Comparison of ENCODE assay signal across 8 cellular contexts in the genomic region with DNA sequence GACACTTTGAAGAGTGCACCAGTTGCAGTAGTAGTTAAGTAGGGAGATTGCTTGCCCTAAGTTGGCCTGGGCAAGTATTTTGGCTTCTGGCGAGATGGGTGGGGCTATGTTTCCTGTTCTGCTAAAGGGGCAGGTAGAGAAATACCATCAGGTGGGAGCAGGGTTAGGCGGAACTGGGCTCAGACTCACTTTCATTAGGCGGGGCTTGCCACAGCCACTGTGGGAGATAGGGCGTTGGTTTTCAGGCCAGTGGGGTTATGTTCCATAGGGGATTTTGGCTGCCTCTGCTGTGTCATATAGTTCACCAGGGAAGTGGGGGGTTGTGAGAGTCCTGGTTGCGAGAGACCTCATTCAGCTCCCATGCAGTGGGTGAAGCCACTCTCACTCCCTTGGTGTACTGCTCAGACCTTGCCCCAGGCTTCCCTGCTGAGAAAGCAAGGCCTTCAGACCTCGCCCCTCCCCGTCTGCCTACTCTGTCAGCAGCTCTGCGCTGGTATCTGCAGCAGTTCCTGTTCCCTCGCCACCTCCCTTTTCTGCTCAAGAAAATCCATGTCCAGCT. TPM values are rescaled to one million over a fixed set of nuclear protein-coding genes. Genes with fewer than 3 reads are reported as not detected.
A peak's percentile ranks its signal among the peaks of the same experiment; 100 is the strongest.
DNase-seq lines count a peak whose midpoint lies in the region; ATAC-seq and TF ChIP-seq lines count a peak whose summit lies in the region.

No MANE protein-coding gene starts in this region.

- TF ChIP-seq CTCF in upper lobe of left lung (IDR thresholded peaks at IDR 0.05) = no peak

- no peak overlapping the region for H3K23ac ChIP-seq in mesenchymal stem cell (ENCODE audit: low read length in 2 of 2)

- no peaks in the 10 kb centered on the region for H3K27me3 ChIP-seq in mesenchymal stem cell (ENCODE audit: control insufficient read depth in 1 of 2, insufficient read depth in 1 of 2, low read length in 2 of 2)
- no peaks in the 10 kb centered on the region for H3K27me3 ChIP-seq in upper lobe of left lung

- no peak overlapping the region for H3K14ac ChIP-seq in mesenchymal stem cell (ENCODE audit: low read length in 2 of 2)

- no peak for TF ChIP-seq POLR2A in upper lobe of left lung (IDR thresholded peaks at IDR 0.05)

- H3K36me3 Mint-ChIP-seq in IgD-negative memory B cell = peaks cover 22% of the 10 kb centered on the region

- peaks cover 15% of the 10 kb centered on the region for H3K79me1 ChIP-seq in mesenchymal stem cell (replicated peaks; ENCODE audit: low read length, poor library complexity, severe bottlenecking)

- H2BK12ac ChIP-seq in mesenchymal stem cell (ENCODE audit: low read length in 2 of 2) = no peak overlapping the region

- no peaks in the 10 kb centered on the region for H3K27me3 Mint-ChIP-seq in IgD-negative memory B cell

- H3K9ac ChIP-seq in mesenchymal stem cell (ENCODE audit: low read length) = no peak overlapping the region

- no peak overlapping the region for H2AK5ac ChIP-seq in mesenchymal stem cell (ENCODE audit: low read length, severe bottlenecking)

- H3K18ac ChIP-seq in mesenchymal stem cell (ENCODE audit: low read depth in 1 of 2, low read length in 2 of 2) = no peak overlapping the region

- no peak for TF ChIP-seq EP300 in upper lobe of left lung (IDR thresholded peaks at IDR 0.05)

- ATAC-seq in GM21423 (IDR thresholded peaks at IDR 0.05; ENCODE audit: unreplicated experiment) = peak; percentile 93
- ATAC-seq in upper lobe of left lung (ENCODE audit: low FRiP score in 2 of 2) = peak; percentile 65 to 72

- no peak overlapping the region for H2BK120ac ChIP-seq in mesenchymal stem cell (ENCODE audit: low read depth, low read length)

- no peak overlapping the region for H3K4me2 ChIP-seq in mesenchymal stem cell (ENCODE audit: low read length, poor library complexity, severe bottlenecking)

- peak overlapping the region in 3 of 4 donors; percentile 57 to 87 (median 81) for H3K4me3 Mint-ChIP-seq in IgD-negative memory B cell

- H3K9me3 ChIP-seq in mesenchymal stem cell (ENCODE audit: control insufficient read depth, low read length) = peaks cover 20% of the 10 kb centered on the region
- peaks cover 0 to 10% (median 8%) of the 10 kb centered on the region in 4 donors for H3K9me3 ChIP-seq in upper lobe of left lung

- no peak overlapping the region for H4K8ac ChIP-seq in mesenchymal stem cell (ENCODE audit: low read length)

- peaks cover 2 to 5% (median 5%) of the 10 kb centered on the region in 3 donors for H3K9me3 Mint-ChIP-seq in IgD-negative memory B cell

- 79% methylated on average over 9 of the region's 9 CpGs for WGBS in mesenchymal stem cell
- WGBS in upper lobe of left lung, 2 donors = 77 to 88% methylated on average over 9 of the region's 9 CpGs

- no peak overlapping the region for H2BK15ac ChIP-seq in mesenchymal stem cell (ENCODE audit: low read depth, poor library complexity, severe bottlenecking)

- no peak overlapping the region for H2AFZ ChIP-seq in mesenchymal stem cell (ENCODE audit: low read depth, low read length)

- peaks cover 31 to 37% (median 34%) of the 10 kb centered on the region in 3 donors for H3K4me1 Mint-ChIP-seq in IgD-negative memory B cell

- H3K4me3 ChIP-seq in mesenchymal stem cell (ENCODE audit: insufficient read depth in 1 of 2, low read depth in 1 of 2, low read length in 2 of 2) (no peak overlapping the region), upper lobe of left lung (no peak overlapping the region)

- H4K91ac ChIP-seq in mesenchymal stem cell (ENCODE audit: low read length) = no peak overlapping the region

- H3K36me3 ChIP-seq in mesenchymal stem cell (ENCODE audit: control insufficient read depth in 1 of 2, insufficient read depth in 2 of 2, low read depth in 1 of 2, low read length in 2 of 2) (peaks cover 12 to 41% of the 10 kb centered on the region in 2 experiments), upper lobe of left lung (peaks cover 0 to 9% (median 0%) of the 10 kb centered on the region in 4 donors)

- no peak overlapping the region for H3K4ac ChIP-seq in mesenchymal stem cell (ENCODE audit: low read depth in 1 of 2, low read length in 2 of 2)

- H3K27ac ChIP-seq in mesenchymal stem cell (ENCODE audit: low read length, poor library complexity, severe bottlenecking) = no peak overlapping the region
- peak overlapping the region in 1 of 4 donors; percentile 2 for H3K27ac ChIP-seq in upper lobe of left lung

- H3K27ac Mint-ChIP-seq in IgD-negative memory B cell = peak overlapping the region; percentile 26 to 96 (median 74)

- no peak overlapping the region for H2BK5ac ChIP-seq in mesenchymal stem cell (ENCODE audit: low read depth, low read length, poor library complexity, severe bottlenecking)

- H3K4me1 ChIP-seq in mesenchymal stem cell (ENCODE audit: control insufficient read depth, insufficient read depth, low read depth, low read length) (peaks cover 8% of the 10 kb centered on the region), upper lobe of left lung (peaks cover 0 to 13% (median 11%) of the 10 kb centered on the region in 4 donors)

- peak; percentile 20 for DNase-seq in CD1c-positive myeloid dendritic cell (ENCODE audit: extremely low spot score)
- peak; percentile 28 for DNase-seq in activated effector memory CD4-positive, alpha-beta T cell treated with Interleukin-2 at 50 U/mL for 16 hours
- DNase-seq in mesenchymal stem cell = peak; percentile 30
- DNase-seq in upper lobe of left lung = peak in 1 of 2 donors; percentile 26
- DNase-seq in DMS 273 (lab: John Stamatoyannopoulos, UW; ENCODE audit: unreplicated experiment) = no peak
- no peak for DNase-seq in NCI-H1694 (lab: John Stamatoyannopoulos, UW)

RNA-seq across cellular contexts. Expression of a gene that starts 43.3 kb away (rescaled TPM):
- 8.7 TPM for polyA plus RNA-seq in IgD-negative memory B cell
- polyA plus RNA-seq in mesenchymal stem cell (2013, experiment 1 of 2) = 30.7 TPM
- 32.7 TPM for polyA plus RNA-seq in mesenchymal stem cell (2013, experiment 2 of 2)
- 10 to 100 TPM; 27.7 to 73.9 (median 40.6) TPM for total RNA-seq in upper lobe of left lung

Comparison
In these comparisons a context has a peak if more than half of its experiments do, and no peak if none do; other contexts are left out.
1. DNase-seq: peak in CD1c-positive myeloid dendritic cell (single experiment), activated effector memory CD4-positive, alpha-beta T cell treated with Interleukin-2 at 50 U/mL for 16 hours (single experiment) and mesenchymal stem cell (single experiment); none in DMS 273 (single experiment) and NCI-H1694 (single experiment).